8 cellular contexts compared by ENCODE assay signal in the genomic region with DNA sequence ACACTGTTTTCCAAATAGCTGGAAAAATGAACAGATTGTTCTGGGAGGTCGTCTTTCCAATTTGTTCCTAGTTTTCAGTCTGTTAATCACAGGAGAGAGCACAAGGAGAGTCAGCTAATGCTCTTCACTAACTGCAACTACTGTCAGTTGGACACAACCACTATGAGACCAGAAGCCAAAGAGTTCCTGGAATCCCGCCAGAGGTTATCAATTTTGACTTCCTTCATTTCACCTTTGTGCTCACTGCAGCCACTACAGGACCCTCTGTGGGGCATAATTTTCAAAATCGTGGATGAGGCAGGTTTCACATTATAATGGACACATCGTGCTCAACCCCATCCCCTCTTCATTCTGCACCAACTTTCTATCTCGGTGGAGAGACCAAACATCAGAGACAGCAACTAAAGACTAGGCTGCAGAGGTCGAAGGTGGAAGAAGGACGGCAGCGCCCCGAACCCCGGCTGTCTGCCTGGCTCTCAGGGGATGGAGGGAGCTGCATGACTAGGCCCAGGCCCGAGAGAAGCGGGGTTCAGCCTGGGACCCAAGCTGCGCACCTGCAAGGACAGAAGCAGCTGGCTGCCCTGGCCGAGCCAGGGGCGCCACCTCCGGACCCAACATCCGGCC. TPM values are rescaled to one million over a fixed set of nuclear protein-coding genes. Genes with fewer than 3 reads are reported as not detected.
DNase-seq lines count a peak whose midpoint lies in the region; TF ChIP-seq lines count a peak whose summit lies in the region.

No MANE protein-coding gene starts in this region.

- H2BK120ac ChIP-seq in H9 (ENCODE audit: low read depth, low read length, poor library complexity, severe bottlenecking), result no peak overlapping the region

- no peak overlapping the region for H4K8ac ChIP-seq in H9 (replicated peaks; ENCODE audit: insufficient read length, low read depth, low read length)

- H3K56ac ChIP-seq in H9 (ENCODE audit: insufficient read length, low read depth, low read length), result no peak overlapping the region

- peak overlapping the region; percentile 92 to 98 (median 97); a peak in 6 of 7 replicates for H3K27ac Mint-ChIP-seq in H9
- peak overlapping the region; percentile 75 for H3K27ac Mint-ChIP-seq in activated CD4-positive, alpha-beta memory T cell treated with anti-CD3 and anti-CD28 coated beads, Interleukin-2, amount 10 ng/mL, durations not matched to agents 7 days and 5 days

- peaks cover 0 to 4% of the 10 kb centered on the region in 2 experiments; a peak in 2 of 5 replicates for H3K9me3 Mint-ChIP-seq in H9
- no peaks in the 10 kb centered on the region for H3K9me3 Mint-ChIP-seq in activated CD4-positive, alpha-beta memory T cell treated with anti-CD3 and anti-CD28 coated beads, Interleukin-2, amount 10 ng/mL, durations not matched to agents 7 days and 5 days

- no peak overlapping the region for H3K4ac ChIP-seq in H9 (ENCODE audit: low read depth, low read length)

- WGBS in H9 (ENCODE audit: extremely low coverage, insufficient read length, low lambda C conversion rate), result no CpG with 5 or more reads among the region's 17 CpGs

- H3K79me2 ChIP-seq in H9 (ENCODE audit: insufficient read depth, low read length), result peaks cover 8% of the 10 kb centered on the region; the same call in 1 of the 2 replicates

- no peak overlapping the region for H3K23ac ChIP-seq in H9 (ENCODE audit: insufficient read length, low read depth, low read length)

- no peak overlapping the region for H2BK12ac ChIP-seq in H9 (ENCODE audit: insufficient read length, low read depth, low read length)

- CTCF ChIA-PET in A673 (lab: Charles Lee), result interaction anchor here (1.4 kb wide), 1 partner anchor 106 kb away, joined by 4 read pairs; no protein-coding TSS in a partner anchor
- CTCF ChIA-PET in activated CD4-positive, alpha-beta memory T cell treated with anti-CD3 and anti-CD28 coated beads, Interleukin-2, amount 10 ng/mL, durations not matched to agents 7 days and 5 days (lab: Charles Lee), result interaction anchor here (0.5 to 2.9 kb wide), 12 partner anchors 8 to 327 kb away, joined by 3 to 45 read pairs (median 4); a partner anchor contains a TSS

- peaks cover 45 to 58% of the 10 kb centered on the region in 2 experiments for H3K4me1 Mint-ChIP-seq in H9
- peaks cover 49% of the 10 kb centered on the region for H3K4me1 Mint-ChIP-seq in activated CD4-positive, alpha-beta memory T cell treated with anti-CD3 and anti-CD28 coated beads, Interleukin-2, amount 10 ng/mL, durations not matched to agents 7 days and 5 days

- peak overlapping the region; percentile 7 for H3K18ac ChIP-seq in H9 (ENCODE audit: insufficient read length, low read depth, low read length)

- H2AK5ac ChIP-seq in H9 (ENCODE audit: insufficient read length, low read length), result no peak overlapping the region

- no peak for TF ChIP-seq CTCF in A673 (conservative IDR thresholded peaks at IDR 0.05; ENCODE audit: low read depth, low read length)
- TF ChIP-seq CTCF in H9 (conservative IDR thresholded peaks at IDR 0.05), result no peak

- DNase-seq in A673 (ENCODE audit: low spot score) (no peak), H9 (no peak), mesenteric fat pad (ENCODE audit: low spot score) (no peak), NK-92 (lab: John Stamatoyannopoulos, UW; ENCODE audit: unreplicated experiment) (no peak), NCI-H526 (lab: John Stamatoyannopoulos, UW) (no peak)
- no peak for DNase-seq in activated CD4-positive, alpha-beta memory T cell treated with anti-CD3 and anti-CD28 coated beads, Interleukin-2, amount 10 ng/mL, durations not matched to agents 7 days and 5 days

- H3K4me3 Mint-ChIP-seq in H9, result peak overlapping the region; percentile 91 to 98
- peak overlapping the region; percentile 95 for H3K4me3 Mint-ChIP-seq in activated CD4-positive, alpha-beta memory T cell treated with anti-CD3 and anti-CD28 coated beads, Interleukin-2, amount 10 ng/mL, durations not matched to agents 7 days and 5 days

- no peak overlapping the region for H2BK5ac ChIP-seq in H9 (ENCODE audit: insufficient read length, low read length)

- no peak overlapping the region for H4K91ac ChIP-seq in H9 (ENCODE audit: insufficient read length, low read depth, low read length)

- POLR2A ChIA-PET in A673 (lab: Charles Lee; ENCODE audit: low non-redundant PET), result no interaction called here
- POLR2A ChIA-PET in activated CD4-positive, alpha-beta memory T cell treated with anti-CD3 and anti-CD28 coated beads, Interleukin-2, amount 10 ng/mL, durations not matched to agents 7 days and 5 days (lab: Charles Lee), result interaction anchor here (0.7 to 5.3 kb wide), 22 partner anchors 8 to 572 kb away, joined by 3 to 61 read pairs (median 4); a partner anchor contains a TSS

- H3K4me1 ChIP-seq in A673 (ENCODE audit: insufficient read depth, low read length, poor library complexity, severe bottlenecking), result peaks cover 14% of the 10 kb centered on the region
- peaks cover 6% of the 10 kb centered on the region; the same call in 1 of the 2 replicates for H3K4me1 ChIP-seq in H9 (ENCODE audit: insufficient read depth, low read length)
- peaks cover 2 to 49% (median 43%) of the 10 kb centered on the region in 5 donors for H3K4me1 ChIP-seq in subcutaneous abdominal adipose tissue (ENCODE audit: control insufficient read depth in 5 of 5, insufficient read depth in 5 of 5, low read length in 5 of 5)

- intact Hi-C loops in A673 (cut with micrococcal nuclease; ENCODE audit: unreplicated experiment), result loop anchor here (5.0 kb wide), 1 partner anchor 364 kb away; a partner anchor contains a TSS

- H3K27me3 Mint-ChIP-seq in H9 (ENCODE audit: low read depth), result no peaks in the 10 kb centered on the region
- H3K27me3 Mint-ChIP-seq in activated CD4-positive, alpha-beta memory T cell treated with anti-CD3 and anti-CD28 coated beads, Interleukin-2, amount 10 ng/mL, durations not matched to agents 7 days and 5 days, result no peaks in the 10 kb centered on the region

- no peak overlapping the region for H3T11ph ChIP-seq in H9 (ENCODE audit: low read length)

- peak overlapping the region; percentile 94 for H3K4me3 ChIP-seq in A673 (ENCODE audit: low read depth, low read length, poor library complexity, severe bottlenecking)
- peak overlapping the region; percentile 86 for H3K4me3 ChIP-seq in iPS-11a (ENCODE audit: low read depth, low read length)
- peak overlapping the region; percentile 86 to 98 (median 93) for H3K4me3 ChIP-seq in subcutaneous abdominal adipose tissue (ENCODE audit: low read depth in 1 of 5, low read length in 5 of 5)

- H3K27me3 ChIP-seq in A673 (replicated peaks; ENCODE audit: insufficient read depth, low read depth, low read length, poor library complexity) (no peaks in the 10 kb centered on the region), H9 (ENCODE audit: insufficient read depth, low read length) (no peaks in the 10 kb centered on the region), subcutaneous abdominal adipose tissue (ENCODE audit: control insufficient read depth in 5 of 5, insufficient read depth in 4 of 5, low read length in 5 of 5) (no peaks in the 10 kb centered on the region)

- H2BK15ac ChIP-seq in H9 (ENCODE audit: low read depth, low read length), result no peak overlapping the region

- H3K36me3 Mint-ChIP-seq in H9 (ENCODE audit: insufficient read depth in 1 of 3, low read depth in 3 of 3), result peaks cover 24 to 43% (median 32%) of the 10 kb centered on the region in 3 experiments; a peak in 6 of 7 replicates
- H3K36me3 Mint-ChIP-seq in activated CD4-positive, alpha-beta memory T cell treated with anti-CD3 and anti-CD28 coated beads, Interleukin-2, amount 10 ng/mL, durations not matched to agents 7 days and 5 days (ENCODE audit: low read depth), result peaks cover 27% of the 10 kb centered on the region

- H4K5ac ChIP-seq in H9 (ENCODE audit: insufficient read length, low read depth, low read length), result no peak overlapping the region

- peak overlapping the region; percentile 92 for H3K27ac ChIP-seq in A673 (ENCODE audit: low read depth, low read length, poor library complexity, severe bottlenecking)
- no peak overlapping the region for H3K27ac ChIP-seq in H9 (ENCODE audit: insufficient read length, low read depth, low read length)
- peak overlapping the region; percentile 84 for H3K27ac ChIP-seq in subcutaneous abdominal adipose tissue (ENCODE audit: low read depth, low read length)

- H3K9ac ChIP-seq in H9 (ENCODE audit: extremely low read depth, insufficient read length, low read length) (peak overlapping the region; percentile 77), subcutaneous abdominal adipose tissue (ENCODE audit: low read length in 5 of 5) (peak overlapping the region; percentile 63 to 96 (median 89))

- peak overlapping the region; percentile 98 for H3K4me2 ChIP-seq in H9 (ENCODE audit: insufficient read depth, insufficient read length, low read length)

- TSS peak; percentile 29 for BruUV-seq in A673 (replicated peaks; lab: Mats Ljungman, UMichigan)

- H2AFZ ChIP-seq in H9 (ENCODE audit: low read length), result no peak overlapping the region

- H3K36me3 ChIP-seq in A673 (ENCODE audit: insufficient read depth, low read length, poor library complexity, severe bottlenecking), result peaks cover 25% of the 10 kb centered on the region
- H3K36me3 ChIP-seq in subcutaneous abdominal adipose tissue (ENCODE audit: control insufficient read depth in 5 of 5, insufficient read depth in 5 of 5, low read length in 5 of 5), result peaks cover 2 to 29% (median 13%) of the 10 kb centered on the region in 5 donors

- no peaks in the 10 kb centered on the region for H3K9me3 ChIP-seq in A673 (ENCODE audit: low read depth, low read length, poor library complexity, severe bottlenecking)
- no peaks in the 10 kb centered on the region for H3K9me3 ChIP-seq in H9 (ENCODE audit: control insufficient read depth, low read depth, low read length)
- H3K9me3 ChIP-seq in subcutaneous abdominal adipose tissue (ENCODE audit: control insufficient read depth in 5 of 5, low read length in 5 of 5), result no peaks in the 10 kb centered on the region

- H3K23me2 ChIP-seq in H9 (ENCODE audit: insufficient read length, low read depth, low read length, poor library complexity, severe bottlenecking), result peaks cover 21% of the 10 kb centered on the region

- H3K14ac ChIP-seq in H9 (ENCODE audit: insufficient read depth, low read length), result peak overlapping the region; percentile 48; the same call in 1 of the 2 replicates

- no peaks in the 10 kb centered on the region for H3K79me1 ChIP-seq in H9 (ENCODE audit: insufficient read depth, low read depth, low read length, poor library complexity, severe bottlenecking)

- H4K20me1 ChIP-seq in H9 (ENCODE audit: control insufficient read depth, insufficient read depth, insufficient read length), result no peaks in the 10 kb centered on the region

- H2BK20ac ChIP-seq in H9 (ENCODE audit: low read depth, low read length, poor library complexity, severe bottlenecking), result no peak overlapping the region

RNA-seq across cellular contexts. Expression of a gene that starts 0.6 kb away (rescaled TPM):
- total RNA-seq in A673 (2021), result 33.7 and 38.5 TPM in 2 replicates
- 44.2 and 46.4 TPM in 2 replicates for total RNA-seq in H9 (2021)
- total RNA-seq in activated CD4-positive, alpha-beta memory T cell treated with anti-CD3 and anti-CD28 coated beads, Interleukin-2, amount 10 ng/mL, durations not matched to agents 7 days and 5 days, result 10 to 100 TPM; 48.4 to 53.2 TPM
- total RNA-seq in mesenteric fat pad, result 48.5 TPM

RNA-seq across cellular contexts. Expression of a gene that starts 1.0 kb away (rescaled TPM):
- 25.2 and 26.9 TPM in 2 replicates for total RNA-seq in A673 (2021)
- total RNA-seq in H9 (2021), result 44.2 and 48.4 TPM in 2 replicates
- total RNA-seq in activated CD4-positive, alpha-beta memory T cell treated with anti-CD3 and anti-CD28 coated beads, Interleukin-2, amount 10 ng/mL, durations not matched to agents 7 days and 5 days, result 10 to 100 TPM; 25.6 to 27.8 TPM
- total RNA-seq in mesenteric fat pad, result 16.0 TPM

RNA-seq across cellular contexts. Expression of a gene that starts 16.5 kb away (rescaled TPM):
- 0.52 and 0.79 TPM in 2 replicates for total RNA-seq in A673 (2021)
- total RNA-seq in H9 (2021), result 0.70 and 0.75 TPM in 2 replicates
- total RNA-seq in activated CD4-positive, alpha-beta memory T cell treated with anti-CD3 and anti-CD28 coated beads, Interleukin-2, amount 10 ng/mL, durations not matched to agents 7 days and 5 days, result under 1 TPM; 0.65 to 0.85 TPM
- 1.2 TPM for total RNA-seq in mesenteric fat pad
